13 cellular contexts compared by ENCODE assay signal in genomic region chr9:34983209-34983608, GRCh38. TPM values are rescaled to one million over a fixed set of nuclear protein-coding genes. Genes with fewer than 3 reads are reported as not detected.
DNase-seq lines count a peak whose midpoint lies in the region; ATAC-seq and TF ChIP-seq lines count a peak whose summit lies in the region.
"Had no signal": no experiment of that assay in that cellular context is flagged by ENCODE, and none has a peak within 500 bp of the region (broad histone marks: within the 10 kb centered on the region; RNA-seq: fewer than 3 reads in every experiment).

No MANE protein-coding gene starts in this region.

- H3K27ac Mint-ChIP-seq in naive B cell = peak overlapping the region in 5 of 6 donors; percentile 35 to 90 (median 70)
- no peak overlapping the region for H3K27ac Mint-ChIP-seq in nephron progenitor cell

- H3K27ac ChIP-seq in Karpas-422 (ENCODE audit: low read length) = no peak overlapping the region
- H3K27ac ChIP-seq: 22Rv1, upper lobe of right lung had no signal

- H3K4me1 ChIP-seq in Karpas-422 (ENCODE audit: low read length) = peaks cover 27% of the 10 kb centered on the region

- no peaks in the 10 kb centered on the region for H3K36me3 ChIP-seq in Karpas-422 (ENCODE audit: insufficient read depth, low read length)
- H3K36me3 ChIP-seq: upper lobe of right lung had no signal

- no peak for TF ChIP-seq CTCF in nephron progenitor cell (IDR thresholded peaks at IDR 0.05)

- DNase-seq in SIG-M5 treated with dmso at 0.1 percent for 504 hours (lab: John Stamatoyannopoulos, UW; ENCODE audit: unreplicated experiment) (peak; percentile 52), SIG-M5 (lab: John Stamatoyannopoulos, UW) (no peak), Karpas-422 (peak; percentile 67), naive B cell (peak; percentile 51), nephron progenitor cell (no peak), NCI-H2029 (lab: John Stamatoyannopoulos, UW) (no peak)
- DNase-seq in stimulated activated naive CD4-positive, alpha-beta T cell treated with Interleukin-2 at 50 U/mL for 16 hours (lab: John Stamatoyannopoulos, UW) = no peak
- DNase-seq: HCEC 1CT, upper lobe of right lung had no signal

- H3K9me3 ChIP-seq in Karpas-422 (ENCODE audit: low read length) = no peaks in the 10 kb centered on the region
- H3K9me3 ChIP-seq: upper lobe of right lung had no signal

- H3K27me3 Mint-ChIP-seq in naive B cell (peaks cover 0 to 1% (median under 1%) of the 10 kb centered on the region in 3 donors), nephron progenitor cell (ENCODE audit: low read depth, poor library complexity) (peaks cover 11% of the 10 kb centered on the region)

- H3K9me3 Mint-ChIP-seq in naive B cell = no peaks in the 10 kb centered on the region
- no peaks in the 10 kb centered on the region for H3K9me3 Mint-ChIP-seq in nephron progenitor cell

- H3K27me3 ChIP-seq in Karpas-422 (ENCODE audit: low read length) = no peaks in the 10 kb centered on the region
- H3K27me3 ChIP-seq: upper lobe of right lung had no signal

- H3K4me3 ChIP-seq in Karpas-422 (ENCODE audit: low read length) = no peak overlapping the region
- H3K4me3 ChIP-seq: upper lobe of right lung had no signal

- H3K4me2 ChIP-seq in Karpas-422 (ENCODE audit: low read depth, low read length, poor library complexity, severe bottlenecking) = no peak overlapping the region

- no peak overlapping the region for H2AFZ ChIP-seq in Karpas-422 (ENCODE audit: low read length)

- no peaks in the 10 kb centered on the region for H3K9me2 ChIP-seq in Karpas-422 (replicated peaks; ENCODE audit: insufficient read depth, low read length)

- no peaks in the 10 kb centered on the region for H3K79me2 ChIP-seq in Karpas-422 (ENCODE audit: low read length)

- H3K4me1 Mint-ChIP-seq in naive B cell (peaks cover 54 to 67% (median 61%) of the 10 kb centered on the region in 3 donors), nephron progenitor cell (peaks cover 26% of the 10 kb centered on the region)

- ATAC-seq in GM21825 (IDR thresholded peaks at IDR 0.05; ENCODE audit: unreplicated experiment) (peak; percentile 55), naive B cell (ENCODE audit: low read depth in 2 of 2) (peak; percentile 58 to 73)
- ATAC-seq: activated CD4-positive, CD25-positive, alpha-beta regulatory T cell treated with anti-CD3 and anti-CD28 coated beads, Interleukin-2, amount 50 U/mL, for 24 hours had no signal

- no peak overlapping the region for H3K9ac ChIP-seq in Karpas-422 (ENCODE audit: low read length)

- no peaks in the 10 kb centered on the region for H4K20me1 ChIP-seq in Karpas-422 (ENCODE audit: insufficient read depth, low read depth, low read length)

- peak overlapping the region in 6 of 8 donors; percentile 49 to 76 (median 70) for H3K4me3 Mint-ChIP-seq in naive B cell
- no peak overlapping the region for H3K4me3 Mint-ChIP-seq in nephron progenitor cell

- H3K36me3 Mint-ChIP-seq in naive B cell = no peaks in the 10 kb centered on the region
- H3K36me3 Mint-ChIP-seq in nephron progenitor cell (ENCODE audit: low read depth) = no peaks in the 10 kb centered on the region

RNA-seq across cellular contexts. Expression of gene DNAJB5, which starts 6.3 kb away (rescaled TPM):
- 2.7 and 6.8 TPM in 2 replicates for total RNA-seq in Karpas-422 (2014; rRNA removed; shearing (Covaris generic); ENCODE audit: low replicate concordance)
- polyA plus RNA-seq in naive B cell (ENCODE audit: low read depth in 6 of 6) = 1 to 10 TPM in 3 of 6 donors, under 1 TPM in 2, not detected in 1; 0.31 to 1.9 (median 1.4) TPM

RNA-seq across cellular contexts. Expression of gene PHF24, which starts 25.1 kb away (rescaled TPM):
- not detected in 2 replicates for total RNA-seq in Karpas-422 (2014; rRNA removed; shearing (Covaris generic); ENCODE audit: low replicate concordance)
- not detected for polyA plus RNA-seq in naive B cell (ENCODE audit: low read depth in 6 of 6)
- total RNA-seq: osteocyte had no signal

Comparison
In these comparisons a context has a peak if more than half of its experiments do, and no peak if none do; other contexts are left out.
1. DNase-seq: peak in SIG-M5 treated with dmso at 0.1 percent for 504 hours (single experiment), Karpas-422 (single experiment) and naive B cell (single experiment); none in SIG-M5 (single experiment), stimulated activated naive CD4-positive, alpha-beta T cell treated with Interleukin-2 at 50 U/mL for 16 hours (single experiment), nephron progenitor cell (single experiment) and NCI-H2029 (single experiment).